23 cellular contexts compared by ENCODE assay signal in the genomic region with DNA sequence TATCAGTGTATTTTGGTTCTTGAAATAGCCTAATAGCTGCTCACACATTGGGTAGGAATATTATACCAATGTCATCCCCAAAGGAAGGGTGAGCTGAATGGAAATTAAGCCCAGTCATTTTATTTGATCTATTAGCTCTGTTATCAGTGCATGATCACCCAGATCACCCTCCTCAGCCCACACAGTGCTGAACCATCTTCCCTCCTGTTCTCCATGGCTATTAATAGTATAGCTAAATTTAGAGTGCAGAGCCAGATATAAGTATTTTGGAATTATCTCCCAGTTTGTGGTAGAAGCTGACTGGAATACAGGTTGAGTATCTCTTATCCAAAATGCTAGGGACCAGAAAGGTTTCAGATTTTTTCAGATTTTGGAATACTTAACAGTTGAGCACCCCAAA. TPM values are rescaled to one million over a fixed set of nuclear protein-coding genes. Genes with fewer than 3 reads are reported as not detected.
"Had no signal": no experiment of that assay in that cellular context is flagged by ENCODE, and none has a peak within 500 bp of the region (broad histone marks: within the 10 kb centered on the region; RNA-seq: fewer than 3 reads in every experiment).

No MANE protein-coding gene starts in this region.

- H3K4me3 Mint-ChIP-seq: activated T-helper 1 cell treated with anti-CD3 and anti-CD28 coated beads, Interleukin-12 subunit alpha, Interleukin-12 subunit beta, Interleukin-2, Interleukin-4 antibody, amounts not matched to agents 30 ng/mL and 10 ng/mL and 1 ng/mL, durations not matched to agents 14 hours and 24 hours and 36 hours; neural progenitor cell; T-helper 1 cell treated with Interleukin-12 subunit alpha and Interleukin-12 subunit beta and Interleukin-4 antibody, amounts not matched to agents 30 μg/mL and 1 μg/mL, for 36 hours had no signal

- H3K9me3 Mint-ChIP-seq: activated naive CD4-positive, alpha-beta T cell treated with anti-CD3 and anti-CD28 coated beads, Interleukin-2, amount 50 U/mL, for 72 hours; activated T-helper 1 cell treated with anti-CD3 and anti-CD28 coated beads, Interleukin-12 subunit alpha, Interleukin-12 subunit beta, Interleukin-2, Interleukin-4 antibody, amounts not matched to agents 30 ng/mL and 10 ng/mL and 1 ng/mL, durations not matched to agents 14 hours and 24 hours and 36 hours; neural progenitor cell; T-helper 1 cell treated with Interleukin-12 subunit alpha and Interleukin-12 subunit beta and Interleukin-4 antibody, amounts not matched to agents 30 μg/mL and 1 μg/mL, for 36 hours had no signal

- H3K4me2 ChIP-seq: neural progenitor cell had no signal

- H2AFZ ChIP-seq: neural progenitor cell had no signal

- H3K36me3 ChIP-seq: colonic mucosa, neural progenitor cell had no signal

- H3K4me3 ChIP-seq: colonic mucosa, neural progenitor cell, thyroid gland had no signal

- H3K9ac ChIP-seq: neural progenitor cell had no signal

- ATAC-seq: activated CD4-positive, CD25-positive, alpha-beta regulatory T cell treated with anti-CD3 and anti-CD28 coated beads, Interleukin-2, amount 50 U/mL, for 24 hours; activated naive CD4-positive, alpha-beta T cell treated with anti-CD3 and anti-CD28 coated beads, Interleukin-2, amount 50 U/mL, for 72 hours; foreskin keratinocyte; left colon had no signal

- DNase-seq: activated CD4-positive, alpha-beta T cell treated with anti-CD3 and anti-CD28 coated beads, Interleukin-2, amount 50 U/mL, for 1 hour; activated gamma-delta T cell treated with Interleukin-2 at 50 U/mL for 16 hours; amniotic stem cell; colonic mucosa; foreskin keratinocyte; hypothalamus; islet precursor cell; left colon; mammary epithelial cell; midbrain; stimulated activated CD4-positive, alpha-beta T cell treated with anti-CD3 and anti-CD28 coated beads, Interleukin-12 subunit alpha, Interleukin-12 subunit beta, amount 100 ng/mL, for 4 hours; stimulated activated CD4-positive, alpha-beta T cell treated with anti-CD3 and anti-CD28 coated beads, Interleukin-1b, Interleukin-23, amount 100 ng/mL, for 48 hours; stimulated activated naive CD4-positive, alpha-beta T cell treated with Interleukin-2 at 50 U/mL for 16 hours; thyroid gland had no signal

- H3K27ac ChIP-seq: colonic mucosa, foreskin keratinocyte, neural progenitor cell had no signal

- H3K9me3 ChIP-seq: colonic mucosa, thyroid gland had no signal

- H3K27me3 ChIP-seq: colonic mucosa, foreskin keratinocyte, neural progenitor cell, thyroid gland had no signal

- H3K27ac Mint-ChIP-seq: activated T-helper 1 cell treated with anti-CD3 and anti-CD28 coated beads, Interleukin-12 subunit alpha, Interleukin-12 subunit beta, Interleukin-2, Interleukin-4 antibody, amounts not matched to agents 30 ng/mL and 10 ng/mL and 1 ng/mL, durations not matched to agents 14 hours and 24 hours and 36 hours; neural progenitor cell; T-helper 1 cell treated with Interleukin-12 subunit alpha and Interleukin-12 subunit beta and Interleukin-4 antibody, amounts not matched to agents 30 μg/mL and 1 μg/mL, for 36 hours had no signal

- H3K4me1 ChIP-seq: foreskin keratinocyte had no signal

RNA-seq across cellular contexts. Expression of gene PXT1, which starts 45.6 kb away (rescaled TPM):
- total RNA-seq: colonic mucosa, epithelial cell of proximal tubule, foreskin keratinocyte, left colon, osteocyte, subcutaneous adipose tissue, thyroid gland, ureter had no signal
- polyA plus RNA-seq: foreskin keratinocyte had no signal
